ENCODE assay signal across 23 cellular contexts in the genomic region with DNA sequence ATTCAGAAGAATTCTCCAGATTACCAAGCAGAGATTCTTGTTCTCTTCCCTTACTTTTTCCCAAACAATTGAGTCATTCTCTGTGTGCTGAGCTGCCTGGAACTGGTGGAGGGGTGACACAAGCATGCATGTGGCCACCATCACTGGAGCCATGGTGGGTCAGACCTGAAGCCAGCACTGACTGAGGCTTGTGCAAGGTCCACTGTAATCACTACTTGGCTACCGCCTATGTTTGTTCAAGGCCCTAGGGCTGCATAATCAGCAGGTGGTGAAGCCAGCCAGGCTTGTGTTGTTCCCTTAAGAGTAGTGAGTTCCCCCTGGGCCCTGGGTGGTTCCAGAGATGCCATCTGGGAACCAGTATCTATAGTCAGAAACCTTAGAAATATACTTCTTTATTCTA.
"Had no signal": no experiment of that assay in that cellular context is flagged by ENCODE, and none has a peak within 500 bp of the region (broad histone marks: within the 10 kb centered on the region; RNA-seq: fewer than 3 reads in every experiment).

No MANE protein-coding gene starts in this region.

- DNase-seq: heart right ventricle; islet precursor cell; left lung; lower lobe of right lung; mammary epithelial cell; mesenchymal stem cell; naive thymus-derived CD8-positive, alpha-beta T cell; nucleus accumbens; retina; sigmoid colon; small intestine; spleen; stimulated activated CD4-positive, alpha-beta T cell treated with anti-CD3 and anti-CD28 coated beads, Interleukin-4, amount 100 ng/mL, for 24 hours; stimulated activated naive CD4-positive, alpha-beta T cell; tibial artery; trophoblast cell; uterus had no signal

- H3K4me1 ChIP-seq: heart right ventricle, left lung, lower lobe of right lung, prostate gland, sigmoid colon, spleen, suprapubic skin, tibial artery, uterus had no signal

- FAIRE-seq: small intestine had no signal

- H3K9me3 ChIP-seq: heart right ventricle, left lung, lower lobe of right lung, prostate gland, sigmoid colon, spleen, suprapubic skin, thoracic aorta, tibial artery, uterus had no signal

- H3K36me3 ChIP-seq: heart right ventricle, left lung, lower lobe of right lung, prostate gland, sigmoid colon, spleen, suprapubic skin, thoracic aorta, tibial artery, uterus had no signal

- H3K27me3 ChIP-seq: heart right ventricle, hepatocyte, left lung, sigmoid colon, spleen, suprapubic skin, tibial artery, uterus had no signal

- H3K27ac ChIP-seq: heart right ventricle, hepatocyte, left lung, lower lobe of right lung, prostate gland, sigmoid colon, spleen, suprapubic skin, thoracic aorta, tibial artery, uterus had no signal

- ATAC-seq: heart right ventricle; left lung; lower lobe of right lung; naive thymus-derived CD8-positive, alpha-beta T cell; right cardiac atrium; stimulated activated effector memory CD8-positive, alpha-beta T cell treated with anti-CD3 and anti-CD28 coated beads, Interleukin-12 subunit alpha, Interleukin-12 subunit beta, amount 100 ng/mL, for 72 hours had no signal

- H3K4me3 ChIP-seq: heart right ventricle, hepatocyte, left lung, lower lobe of right lung, prostate gland, sigmoid colon, spleen, suprapubic skin, thoracic aorta, tibial artery, uterus had no signal
